Comparison of ENCODE assay signal across 10 cellular contexts in genomic region chr4:169254546-169254983, GRCh38. TPM values are rescaled to one million over a fixed set of nuclear protein-coding genes. Genes with fewer than 3 reads are reported as not detected.
DNase-seq lines count a peak whose midpoint lies in the region; ATAC-seq, FAIRE-seq and TF ChIP-seq lines count a peak whose summit lies in the region.
"Had no signal": no experiment of that assay in that cellular context is flagged by ENCODE, and none has a peak within 500 bp of the region (broad histone marks: within the 10 kb centered on the region; RNA-seq: fewer than 3 reads in every experiment).

No MANE protein-coding gene starts in this region.

- ATAC-seq in HG02870 (IDR thresholded peaks at IDR 0.05; ENCODE audit: unreplicated experiment): no peak
- no peak for ATAC-seq in GM21717 (IDR thresholded peaks at IDR 0.05; ENCODE audit: unreplicated experiment)
- ATAC-seq: activated CD8-positive, alpha-beta T cell treated with anti-CD3 and anti-CD28 coated beads, Interleukin-2, amount 10 ng/mL, durations not matched to agents 7 days and 5 days; left colon had no signal

- WGBS in liver: 26% methylated on average over 5 of the region's 5 CpGs

- H3K4me1 ChIP-seq in A673 (ENCODE audit: insufficient read depth, low read length, poor library complexity, severe bottlenecking): peaks cover 65% of the 10 kb centered on the region
- H3K4me1 ChIP-seq in liver (ENCODE audit: control insufficient read depth in 4 of 4, insufficient read depth in 4 of 4, low read length in 3 of 4): peaks cover 10 to 60% (median 46%) of the 10 kb centered on the region in 4 donors

- TF ChIP-seq POLR2A in GM12891 (IDR thresholded peaks at IDR 0.05; ENCODE audit: low read depth, low read length): no peak

- no peak overlapping the region for H3K4me3 ChIP-seq in A673 (ENCODE audit: low read depth, low read length, poor library complexity, severe bottlenecking)
- peak overlapping the region; percentile 22 for H3K4me3 ChIP-seq in choroid plexus epithelial cell (ENCODE audit: low read depth, low read length)
- H3K4me3 ChIP-seq in liver (ENCODE audit: low read depth in 1 of 3, low read length in 3 of 3): no peak overlapping the region

- POLR2A ChIA-PET in A673 (lab: Charles Lee; ENCODE audit: low non-redundant PET): no interaction called here

- TF ChIP-seq CTCF in A673 (conservative IDR thresholded peaks at IDR 0.05; ENCODE audit: low read depth, low read length) (no peak), choroid plexus epithelial cell (conservative IDR thresholded peaks at IDR 0.05; ENCODE audit: low read depth, low read length) (no peak), liver (IDR thresholded peaks at IDR 0.05; ENCODE audit: low read depth, low read length, missing input control) (no peak)

- intact Hi-C loops in A673 (cut with micrococcal nuclease; ENCODE audit: unreplicated experiment): no loop called here

- H3K36me3 ChIP-seq in A673 (ENCODE audit: insufficient read depth, low read length, poor library complexity, severe bottlenecking) (no peaks in the 10 kb centered on the region), liver (ENCODE audit: control insufficient read depth in 4 of 4, insufficient read depth in 3 of 4, low read depth in 1 of 4, low read length in 3 of 4) (no peaks in the 10 kb centered on the region)

- no TSS peak for BruUV-seq in A673 (replicated peaks; lab: Mats Ljungman, UMichigan)

- peak; percentile 33 to 53 for TF ChIP-seq RAD21 in liver (IDR thresholded peaks at IDR 0.05)

- DNase-seq in A673 (ENCODE audit: low spot score): peak; percentile 39
- peak; percentile 68 for DNase-seq in HS-5 (ENCODE audit: low read depth)
- DNase-seq in choroid plexus epithelial cell (ENCODE audit: low read depth): peak; percentile 94
- no peak for DNase-seq in NCI-H2227 (lab: John Stamatoyannopoulos, UW; ENCODE audit: unreplicated experiment)
- DNase-seq in GM12891 (ENCODE audit: insufficient read length, low spot score): no peak
- DNase-seq: activated CD8-positive, alpha-beta T cell treated with anti-CD3 and anti-CD28 coated beads, Interleukin-2, amount 10 ng/mL, durations not matched to agents 7 days and 5 days; left colon had no signal

- no peaks in the 10 kb centered on the region for H3K27me3 ChIP-seq in A673 (replicated peaks; ENCODE audit: insufficient read depth, low read depth, low read length, poor library complexity)
- no peaks in the 10 kb centered on the region for H3K27me3 ChIP-seq in liver (ENCODE audit: control insufficient read depth in 4 of 4, insufficient read depth in 4 of 4, low read length in 3 of 4)

- H3K9me3 ChIP-seq in A673 (ENCODE audit: low read depth, low read length, poor library complexity, severe bottlenecking): no peaks in the 10 kb centered on the region
- H3K9me3 ChIP-seq in liver (ENCODE audit: control insufficient read depth in 4 of 4, low read length in 3 of 4): no peaks in the 10 kb centered on the region

- H3K9ac ChIP-seq in liver (ENCODE audit: low read depth in 1 of 2, low read length in 2 of 2): no peak overlapping the region

- H3K27ac ChIP-seq in A673 (ENCODE audit: low read depth, low read length, poor library complexity, severe bottlenecking) (no peak overlapping the region), liver (ENCODE audit: low read depth in 1 of 2, low read length in 2 of 2) (peak overlapping the region; percentile 46 to 68)

- CTCF ChIA-PET in A673 (lab: Charles Lee): no interaction called here

- FAIRE-seq in GM12891 (lab: Jason Lieb, UNC): no peak

TF ChIP-seq in liver, 16 proteins besides CTCF, POLR2A, EP300 and RAD21 (continues in another document):
- TF ChIP-seq RXRA (IDR thresholded peaks at IDR 0.05) (peak; percentile 83 to 93), HNF4G (IDR thresholded peaks at IDR 0.05) (no peak), SP1 (IDR thresholded peaks at IDR 0.05) (peak; percentile 24), YY1 (IDR thresholded peaks at IDR 0.05) (peak; percentile 46), FOXA1 (IDR thresholded peaks at IDR 0.05) (peak; percentile 32), TAF1 (conservative IDR thresholded peaks at IDR 0.05) (no peak), EGR1 (IDR thresholded peaks at IDR 0.05; ENCODE audit: low read depth in 2 of 2) (no peak), JUND (IDR thresholded peaks at IDR 0.05) (peak; percentile 35 to 83), HNF4A (conservative IDR thresholded peaks at IDR 0.05) (peak; percentile 70 to 78), FOXA2 (IDR thresholded peaks at IDR 0.05) (peak; percentile 29), NR2F2 (IDR thresholded peaks at IDR 0.05) (peak; percentile 36), GABPA (IDR thresholded peaks at IDR 0.05 in 1 of 2, conservative IDR thresholded peaks at IDR 0.05 in 1 of 2) (no peak)
- TF ChIP-seq, protein P1, sequence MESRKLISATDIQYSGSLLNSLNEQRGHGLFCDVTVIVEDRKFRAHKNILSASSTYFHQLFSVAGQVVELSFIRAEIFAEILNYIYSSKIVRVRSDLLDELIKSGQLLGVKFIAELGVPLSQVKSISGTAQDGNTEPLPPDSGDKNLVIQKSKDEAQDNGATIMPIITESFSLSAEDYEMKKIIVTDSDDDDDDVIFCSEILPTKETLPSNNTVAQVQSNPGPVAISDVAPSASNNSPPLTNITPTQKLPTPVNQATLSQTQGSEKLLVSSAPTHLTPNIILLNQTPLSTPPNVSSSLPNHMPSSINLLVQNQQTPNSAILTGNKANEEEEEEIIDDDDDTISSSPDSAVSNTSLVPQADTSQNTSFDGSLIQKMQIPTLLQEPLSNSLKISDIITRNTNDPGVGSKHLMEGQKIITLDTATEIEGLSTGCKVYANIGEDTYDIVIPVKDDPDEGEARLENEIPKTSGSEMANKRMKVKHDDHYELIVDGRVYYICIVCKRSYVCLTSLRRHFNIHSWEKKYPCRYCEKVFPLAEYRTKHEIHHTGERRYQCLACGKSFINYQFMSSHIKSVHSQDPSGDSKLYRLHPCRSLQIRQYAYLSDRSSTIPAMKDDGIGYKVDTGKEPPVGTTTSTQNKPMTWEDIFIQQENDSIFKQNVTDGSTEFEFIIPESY (IDR thresholded peaks at IDR 0.05): peak; percentile 15
- TF ChIP-seq, protein P2, sequence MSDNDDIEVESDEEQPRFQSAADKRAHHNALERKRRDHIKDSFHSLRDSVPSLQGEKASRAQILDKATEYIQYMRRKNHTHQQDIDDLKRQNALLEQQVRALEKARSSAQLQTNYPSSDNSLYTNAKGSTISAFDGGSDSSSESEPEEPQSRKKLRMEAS (IDR thresholded peaks at IDR 0.05): peak; percentile 30

TF ChIP-seq in GM12891, 5 proteins besides CTCF, POLR2A, EP300 and RAD21:
- TF ChIP-seq SPI1 (IDR thresholded peaks at IDR 0.05; ENCODE audit: low read depth, low read length) (no peak), TAF1 (IDR thresholded peaks at IDR 0.05; ENCODE audit: low read depth, low read length) (no peak), POU2F2 (IDR thresholded peaks at IDR 0.05; ENCODE audit: low read depth, low read length) (no peak), POLR2AphosphoS5 (IDR thresholded peaks at IDR 0.05; ENCODE audit: low read depth, low read length) (no peak), PAX5 (IDR thresholded peaks at IDR 0.05; ENCODE audit: insufficient read depth, low read length, severe bottlenecking) (no peak)

RNA-seq across cellular contexts. Expression of gene SH3RF1, which starts 16.2 kb away (rescaled TPM):
- total RNA-seq in A673 (2021) (15.3 and 15.4 TPM in 2 replicates), liver (1 to 10 TPM; 1.8 to 7.9 TPM)
- polyA plus RNA-seq in liver: 1 to 10 TPM; 2.7 to 4.4 TPM
- 3.7 TPM for polyA plus RNA-seq in GM12891 (2012; ENCODE audit: low read depth, missing spikeins)

Comparison
In these comparisons a context has a peak if more than half of its experiments do, and no peak if none do; other contexts are left out.
1. DNase-seq: peak in A673 (single experiment), HS-5 (single experiment) and choroid plexus epithelial cell (single experiment); none in NCI-H2227 (single experiment) and GM12891 (single experiment).